8 cellular contexts compared by ENCODE assay signal in the genomic region with DNA sequence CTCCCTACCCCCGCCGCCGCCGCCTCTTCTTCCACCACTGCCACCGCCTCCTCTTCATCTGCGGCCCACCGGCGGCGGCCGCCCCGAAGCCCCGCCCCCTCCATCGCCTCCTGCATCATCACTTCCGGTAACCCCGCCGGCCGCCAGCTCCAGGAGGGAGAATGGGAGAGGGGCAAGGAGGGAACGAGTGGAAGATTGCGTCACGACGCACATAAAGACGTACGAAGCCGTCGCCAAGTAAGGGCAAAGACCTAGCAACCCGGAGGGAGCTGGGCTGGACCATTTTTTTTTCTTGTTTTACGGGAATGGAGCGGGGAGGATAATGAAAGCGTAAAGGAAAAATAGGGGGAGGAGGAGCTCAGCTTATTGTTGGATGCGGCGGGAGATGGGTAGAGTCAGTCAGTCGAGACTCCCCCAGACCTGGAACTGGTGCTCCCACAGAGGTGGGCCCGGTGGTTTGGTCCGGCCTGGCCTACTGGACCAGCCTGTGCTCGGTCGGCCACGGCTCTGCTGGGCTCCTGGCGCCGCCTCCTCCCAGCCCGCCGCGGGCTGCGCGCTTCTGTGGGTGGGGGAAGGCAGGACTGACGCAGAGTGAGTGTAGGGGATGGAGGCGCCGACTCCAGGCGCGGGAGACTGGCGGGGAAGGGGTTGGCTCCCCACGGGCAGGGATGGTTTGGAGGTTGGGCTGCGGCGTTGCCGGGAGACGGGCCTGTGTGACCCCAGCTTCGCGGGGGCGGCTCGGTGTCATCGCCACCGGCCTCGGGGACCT. TPM values are rescaled to one million over a fixed set of nuclear protein-coding genes. Genes with fewer than 3 reads are reported as not detected.
A peak's percentile ranks its signal among the peaks of the same experiment; 100 is the strongest.
DNase-seq lines count a peak whose midpoint lies in the region; ATAC-seq and TF ChIP-seq lines count a peak whose summit lies in the region.

A gene with protein sequence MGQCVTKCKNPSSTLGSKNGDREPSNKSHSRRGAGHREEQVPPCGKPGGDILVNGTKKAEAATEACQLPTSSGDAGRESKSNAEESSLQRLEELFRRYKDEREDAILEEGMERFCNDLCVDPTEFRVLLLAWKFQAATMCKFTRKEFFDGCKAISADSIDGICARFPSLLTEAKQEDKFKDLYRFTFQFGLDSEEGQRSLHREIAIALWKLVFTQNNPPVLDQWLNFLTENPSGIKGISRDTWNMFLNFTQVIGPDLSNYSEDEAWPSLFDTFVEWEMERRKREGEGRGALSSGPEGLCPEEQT (minus strand): TSS at position 60 of the 769 bp plus-strand sequence. CDS start 37,820 bp downstream, outside the sequence.
A gene with protein sequence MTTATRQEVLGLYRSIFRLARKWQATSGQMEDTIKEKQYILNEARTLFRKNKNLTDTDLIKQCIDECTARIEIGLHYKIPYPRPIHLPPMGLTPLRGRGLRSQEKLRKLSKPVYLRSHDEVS (plus strand): TSS at position 473 of the 769 bp plus-strand sequence. CDS start 14,785 bp downstream, outside the sequence.

- peak within 1 kb of the TSS; percentile 86 for H3K4me3 ChIP-seq in BJ (ENCODE audit: low read depth, low read length)
- H3K4me3 ChIP-seq in left lung, result peak within 1 kb of the TSS; percentile 64 to 68

- POLR2A ChIA-PET in BJ (lab: Charles Lee), result interaction anchor here (0.7 kb wide), 1 partner anchor 48 kb away, joined by 9 read pairs; no protein-coding TSS in a partner anchor

- CTCF ChIA-PET in BJ (lab: Yijun Ruan, JAX), result interaction anchor here (0.7 to 1.8 kb wide), 5 partner anchors 11 to 257 kb away, joined by 3 to 6 read pairs (median 3); no protein-coding TSS in a partner anchor

- H3K36me3 ChIP-seq in BJ (ENCODE audit: control insufficient read depth, insufficient read depth, low read length) (no peaks in the 10 kb centered on the region), left lung (peaks cover 0 to 9% of the 10 kb centered on the region in 2 donors)

- intact Hi-C loops in left lung (cut with DNase I), result no loop called here

- ATAC-seq in GM19328 (IDR thresholded peaks at IDR 0.05; ENCODE audit: unreplicated experiment) (peak; percentile 71), HG03520 (IDR thresholded peaks at IDR 0.05; ENCODE audit: unreplicated experiment) (peak; percentile 59), left lung (peak; percentile 87)

- no peaks in the 10 kb centered on the region for H3K9me3 ChIP-seq in left lung

- TF ChIP-seq CTCF in BJ (IDR thresholded peaks at IDR 0.05; ENCODE audit: insufficient read depth, low read depth, low read length) (no peak), left lung (IDR thresholded peaks at IDR 0.05) (no peak)

- peaks cover 38 to 80% of the 10 kb centered on the region in 2 donors for H3K4me1 ChIP-seq in left lung

- peak within 1 kb of the TSS; percentile 97 to 98 for H3K27ac ChIP-seq in left lung

- DNase-seq in BJ (ENCODE audit: low read depth), result peak; percentile 92
- DNase-seq in NCI-H748 treated with DMSO at 0.1 percent for 48 hours (lab: John Stamatoyannopoulos, UW), result peak; percentile 81
- DNase-seq in activated CD4-positive, alpha-beta T cell treated with anti-CD3 and anti-CD28 coated beads, Interleukin-2, amount 50 U/mL, for 24 hours (ENCODE audit: low read depth in 1 of 2, low spot score in 1 of 2), result peak; percentile 80 to 89
- DNase-seq in dermis blood vessel endothelial cell, result peak; percentile 100
- DNase-seq in left lung, result peak; percentile 98
- DNase-seq in stimulated activated CD4-positive, alpha-beta T cell treated with anti-CD3 and anti-CD28 coated beads, Interleukin-2, amount 100 ng/mL, for 48 hours, result peak; percentile 85 to 88

- H3K27me3 ChIP-seq in BJ (ENCODE audit: control insufficient read depth, insufficient read depth, low read length), result no peaks in the 10 kb centered on the region
- H3K27me3 ChIP-seq in left lung, result no peaks in the 10 kb centered on the region

RNA-seq across cellular contexts. Expression of the first gene that starts in this region (rescaled TPM):
- 10.9 and 15.5 TPM in 2 replicates for polyA plus RNA-seq in BJ (2011; rRNA removed)
- 24.2 and 35.7 TPM in 2 replicates for polyA minus RNA-seq in BJ (2011; rRNA and poly(A)+ RNA removed)
- total RNA-seq in dermis blood vessel endothelial cell (33.8 and 80.8 TPM in 2 replicates), left lung (10 to 100 TPM; 26.5 to 27.1 TPM)

RNA-seq across cellular contexts. Expression of the second gene that starts in this region (rescaled TPM):
- 19.3 and 38.8 TPM in 2 replicates for polyA plus RNA-seq in BJ (2011; rRNA removed)
- polyA minus RNA-seq in BJ (2011; rRNA and poly(A)+ RNA removed), result 6.6 and 6.9 TPM in 2 replicates
- total RNA-seq in dermis blood vessel endothelial cell (75.2 and 87.4 TPM in 2 replicates), left lung (10 to 100 TPM; 28.0 to 28.7 TPM)

Comparison
In these comparisons a context has a peak if more than half of its experiments do, and no peak if none do; other contexts are left out.
1. Peak in every context shown above with its lines: DNase-seq, ATAC-seq, H3K4me3 ChIP-seq and H3K27ac ChIP-seq.